ENCODE assay signal across 14 cellular contexts in the genomic region with DNA sequence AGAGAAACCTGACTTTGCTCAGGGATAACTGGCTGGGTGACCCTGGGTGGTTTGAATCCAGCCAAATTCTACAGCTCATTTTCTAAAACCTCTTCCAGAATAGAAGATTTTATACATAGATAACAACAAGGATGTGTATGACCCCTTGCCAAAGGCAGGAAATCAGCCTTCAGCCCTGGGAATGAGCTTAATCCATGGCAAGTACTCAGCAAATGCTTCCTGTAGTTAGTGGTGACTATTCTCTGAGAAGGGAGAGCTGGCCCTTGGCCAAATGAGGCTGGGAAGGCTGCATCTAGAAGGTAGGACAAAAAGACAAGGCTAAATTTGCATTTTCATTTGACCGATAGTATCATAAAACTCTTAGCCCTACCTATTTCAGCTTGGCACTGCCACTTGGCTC. TPM values are rescaled to one million over a fixed set of nuclear protein-coding genes. Genes with fewer than 3 reads are reported as not detected.
A peak's percentile ranks its signal among the peaks of the same experiment; 100 is the strongest.
DNase-seq lines count a peak whose midpoint lies in the region; ATAC-seq and TF ChIP-seq lines count a peak whose summit lies in the region.
"Had no signal": no experiment of that assay in that cellular context is flagged by ENCODE, and none has a peak within 500 bp of the region (broad histone marks: within the 10 kb centered on the region; RNA-seq: fewer than 3 reads in every experiment).

No MANE protein-coding gene starts in this region.

- intact Hi-C loops in left ventricle myocardium inferior (cut with micrococcal nuclease) = no loop called here
- intact Hi-C loops in transverse colon (cut with DNase I; ENCODE audit: low total_unique reads) = no loop called here

- no peaks in the 10 kb centered on the region for H3K36me3 Mint-ChIP-seq in type B pancreatic cell

- H3K4me3 ChIP-seq in left ventricle myocardium inferior = no peak overlapping the region
- H3K4me3 ChIP-seq in right atrium auricular region = no peak overlapping the region
- H3K4me3 ChIP-seq in SJCRH30 = no peak overlapping the region
- no peak overlapping the region for H3K4me3 ChIP-seq in fibroblast of mammary gland (ENCODE audit: control insufficient read depth, low read depth, low read length)
- no peak overlapping the region for H3K4me3 ChIP-seq in transverse colon
- H3K4me3 ChIP-seq: ascending aorta had no signal

- H3K4me1 ChIP-seq in left ventricle myocardium inferior = peaks cover 9% of the 10 kb centered on the region
- peaks cover 0 to 7% of the 10 kb centered on the region in 2 donors for H3K4me1 ChIP-seq in right atrium auricular region
- H3K4me1 ChIP-seq in SJCRH30 = peaks cover 13% of the 10 kb centered on the region
- peaks cover 0 to 6% (median 3%) of the 10 kb centered on the region in 4 donors for H3K4me1 ChIP-seq in transverse colon

- no peaks in the 10 kb centered on the region for H3K27me3 ChIP-seq in left ventricle myocardium inferior (ENCODE audit: low read depth)
- no peaks in the 10 kb centered on the region for H3K27me3 ChIP-seq in right atrium auricular region
- H3K27me3 ChIP-seq in SJCRH30 = no peaks in the 10 kb centered on the region
- no peaks in the 10 kb centered on the region for H3K27me3 ChIP-seq in transverse colon
- H3K27me3 ChIP-seq: ascending aorta had no signal

- TF ChIP-seq CTCF in left ventricle myocardium inferior (IDR thresholded peaks at IDR 0.05; ENCODE audit: borderline replicate concordance) = no peak
- no peak for TF ChIP-seq CTCF in right atrium auricular region (IDR thresholded peaks at IDR 0.05)
- TF ChIP-seq CTCF in fibroblast of mammary gland (conservative IDR thresholded peaks at IDR 0.05; ENCODE audit: control insufficient read depth, insufficient read depth, low read depth, low read length) = no peak
- TF ChIP-seq CTCF in transverse colon (IDR thresholded peaks at IDR 0.05) = no peak
- no peak for TF ChIP-seq CTCF in type B pancreatic cell (conservative IDR thresholded peaks at IDR 0.05)

- in situ Hi-C loops in transverse colon (cut with MboI; ENCODE audit: low pct_ligation_motif_present in 1 of 4, low pct_unique_long_range_greater_than_20kb in 1 of 4, low sequenced_read_pairs in 3 of 4) = no loop called here

- 48 to 71% methylated on average over 1 of the region's 1 CpG for WGBS in transverse colon (ENCODE audit: low coverage in 1 of 2), 2 donors

- H3K27me3 Mint-ChIP-seq in type B pancreatic cell = no peaks in the 10 kb centered on the region

- no peak overlapping the region for H3K27ac Mint-ChIP-seq in type B pancreatic cell

- H3K9me3 Mint-ChIP-seq in type B pancreatic cell = no peaks in the 10 kb centered on the region

- TF ChIP-seq POLR2A in transverse colon (IDR thresholded peaks at IDR 0.05) = no peak

- H3K27ac ChIP-seq in left ventricle myocardium inferior (replicated peaks) = peak overlapping the region; percentile 23
- H3K27ac ChIP-seq in right atrium auricular region = no peak overlapping the region
- H3K27ac ChIP-seq in SJCRH30 = no peak overlapping the region
- H3K27ac ChIP-seq in transverse colon = no peak overlapping the region
- H3K27ac ChIP-seq: ascending aorta, HL-60 had no signal

- H3K4me3 Mint-ChIP-seq in type B pancreatic cell = no peak overlapping the region

- no peaks in the 10 kb centered on the region for H3K36me3 ChIP-seq in left ventricle myocardium inferior
- H3K36me3 ChIP-seq in right atrium auricular region = no peaks in the 10 kb centered on the region
- H3K36me3 ChIP-seq in SJCRH30 = no peaks in the 10 kb centered on the region
- H3K36me3 ChIP-seq in transverse colon = no peaks in the 10 kb centered on the region
- H3K36me3 ChIP-seq: ascending aorta had no signal

- peak; percentile 24 for DNase-seq in left ventricle myocardium inferior
- DNase-seq in right atrium auricular region (ENCODE audit: low spot score) = no peak
- DNase-seq in SJCRH30 = peak; percentile 53 to 74
- peak; percentile 47 for DNase-seq in fibroblast of mammary gland (ENCODE audit: low read depth)
- peak; percentile 36 for DNase-seq in transverse colon
- no peak for DNase-seq in type B pancreatic cell (ENCODE audit: extremely low spot score, unreplicated experiment)
- DNase-seq: activated CD8-positive, alpha-beta memory T cell treated with anti-CD3 and anti-CD28 coated beads for 24 hours; Karpas-422; NCI-H1694 treated with DMSO at 0.1 percent for 48 hours had no signal

- ATAC-seq in HG03521 (IDR thresholded peaks at IDR 0.05; ENCODE audit: unreplicated experiment) (no peak), GM21717 (IDR thresholded peaks at IDR 0.05; ENCODE audit: unreplicated experiment) (no peak)
- ATAC-seq: HCT116 had no signal

- H3K9me3 ChIP-seq in left ventricle myocardium inferior (replicated peaks) (no peaks in the 10 kb centered on the region), right atrium auricular region (no peaks in the 10 kb centered on the region), SJCRH30 (replicated peaks) (no peaks in the 10 kb centered on the region), transverse colon (no peaks in the 10 kb centered on the region)
- H3K9me3 ChIP-seq: ascending aorta had no signal

- no peak for TF ChIP-seq EP300 in transverse colon (IDR thresholded peaks at IDR 0.05; ENCODE audit: low read depth)

- peaks cover 4% of the 10 kb centered on the region for H3K4me1 Mint-ChIP-seq in type B pancreatic cell (ENCODE audit: unreplicated experiment)

RNA-seq across cellular contexts. Expression of gene HACD3, which starts 4.6 kb away (rescaled TPM):
- total RNA-seq in left ventricle myocardium inferior (8.9 TPM), right atrium auricular region (10 to 100 TPM; 15.3 to 20.5 TPM), transverse colon (10 to 100 TPM in 3 of 4 donors, 1 to 10 TPM in 1; 2.6 to 48.0 (median 27.1) TPM), type B pancreatic cell (ENCODE audit: low replicate concordance) (91.5 and 123 TPM in 2 replicates)
- 183 and 186 TPM in 2 replicates for total RNA-seq in SJCRH30 (2014; rRNA removed; shearing (Covaris generic))

RNA-seq across cellular contexts. Expression of gene DPP8, which starts 8.1 kb away (rescaled TPM):
- total RNA-seq in left ventricle myocardium inferior = 39.9 TPM
- total RNA-seq in right atrium auricular region = 10 to 100 TPM; 22.2 to 28.8 TPM
- 30.7 and 34.7 TPM in 2 replicates for total RNA-seq in SJCRH30 (2014; rRNA removed; shearing (Covaris generic))
- total RNA-seq in transverse colon = 10 to 100 TPM; 20.2 to 66.5 (median 35.7) TPM
- 25.0 and 27.4 TPM in 2 replicates for total RNA-seq in type B pancreatic cell (ENCODE audit: low replicate concordance)

Comparison
In these comparisons a context has a peak if more than half of its experiments do, and no peak if none do; other contexts are left out.
1. DNase-seq: peak in left ventricle myocardium inferior (single experiment), SJCRH30 (2 of 2), fibroblast of mammary gland (single experiment) and transverse colon (single experiment); none in right atrium auricular region (single experiment) and type B pancreatic cell (single experiment).